In genomic region chr4:28686618-28687017, GRCh38 we compare ENCODE assay signal across 8 cellular contexts.
A peak's percentile ranks its signal among the peaks of the same experiment; 100 is the strongest.
DNase-seq lines count a peak whose midpoint lies in the region; ATAC-seq and TF ChIP-seq lines count a peak whose summit lies in the region.

No MANE protein-coding gene starts in this region.

- no peaks in the 10 kb centered on the region for H3K27me3 ChIP-seq in CD8-positive, alpha-beta T cell (ENCODE audit: insufficient read depth, low read length)

- H3K36me3 Mint-ChIP-seq in chondrocyte (ENCODE audit: low read depth) (no peaks in the 10 kb centered on the region), neural crest cell (ENCODE audit: low read depth) (no peaks in the 10 kb centered on the region)
- no peaks in the 10 kb centered on the region for H3K36me3 Mint-ChIP-seq in CD8-positive, alpha-beta T cell

- H3K4me1 Mint-ChIP-seq in chondrocyte (ENCODE audit: low read depth) (no peaks in the 10 kb centered on the region), neural crest cell (peaks cover 3% of the 10 kb centered on the region)
- H3K4me1 Mint-ChIP-seq in CD8-positive, alpha-beta T cell (ENCODE audit: low read depth) = no peaks in the 10 kb centered on the region

- H3K4me3 Mint-ChIP-seq in chondrocyte (ENCODE audit: unreplicated experiment) (no peak overlapping the region), neural crest cell (no peak overlapping the region)
- no peak overlapping the region for H3K4me3 Mint-ChIP-seq in CD8-positive, alpha-beta T cell

- H3K36me3 ChIP-seq in CD8-positive, alpha-beta T cell (ENCODE audit: insufficient read depth, low read length) = no peaks in the 10 kb centered on the region

- no peaks in the 10 kb centered on the region for H3K27me3 Mint-ChIP-seq in chondrocyte (ENCODE audit: low read depth)
- H3K27me3 Mint-ChIP-seq in neural crest cell (ENCODE audit: low read depth) = no peaks in the 10 kb centered on the region
- H3K27me3 Mint-ChIP-seq in CD8-positive, alpha-beta T cell (ENCODE audit: low read depth) = no peaks in the 10 kb centered on the region

- H3K9me3 Mint-ChIP-seq in chondrocyte (ENCODE audit: low read depth) (no peaks in the 10 kb centered on the region), neural crest cell (no peaks in the 10 kb centered on the region)
- H3K9me3 Mint-ChIP-seq in CD8-positive, alpha-beta T cell = peaks cover 5% of the 10 kb centered on the region

- intact Hi-C loops in CD8-positive, alpha-beta T cell (cut with DNase I, micrococcal nuclease) = no loop called here
- intact Hi-C loops in lower leg skin (cut with DNase I; ENCODE audit: low total_unique reads) = no loop called here

- H3K27ac Mint-ChIP-seq in chondrocyte (ENCODE audit: unreplicated experiment) (no peak overlapping the region), neural crest cell (ENCODE audit: unreplicated experiment) (no peak overlapping the region)
- no peak overlapping the region for H3K27ac Mint-ChIP-seq in CD8-positive, alpha-beta T cell

- H3K4me1 ChIP-seq in CD8-positive, alpha-beta T cell (ENCODE audit: insufficient read depth, low read length) = no peaks in the 10 kb centered on the region

- TF ChIP-seq CTCF in chondrocyte (IDR thresholded peaks at IDR 0.05) (peak; percentile 68), neural crest cell (conservative IDR thresholded peaks at IDR 0.05) (peak; percentile 61), lower leg skin (IDR thresholded peaks at IDR 0.05) (no peak)
- no peak for TF ChIP-seq CTCF in CD8-positive, alpha-beta T cell (IDR thresholded peaks at IDR 0.05)

- POLR2A ChIA-PET in CD8-positive, alpha-beta T cell (lab: Charles Lee) = no interaction called here

- no peaks in the 10 kb centered on the region for H3K9me3 ChIP-seq in CD8-positive, alpha-beta T cell (ENCODE audit: low read length)

- H3K4me3 ChIP-seq in CD8-positive, alpha-beta T cell (ENCODE audit: low read depth, low read length) = no peak overlapping the region
- no peak overlapping the region for H3K4me3 ChIP-seq in lower leg skin (ENCODE audit: low read depth, poor library complexity, severe bottlenecking)

- TF ChIP-seq POLR2A in lower leg skin (IDR thresholded peaks at IDR 0.05) = no peak

- CTCF ChIA-PET in CD8-positive, alpha-beta T cell (lab: Charles Lee) = no interaction called here

- DNase-seq in SIG-M5 treated with dmso at 0.1 percent for 504 hours (lab: John Stamatoyannopoulos, UW; ENCODE audit: unreplicated experiment) (peak; percentile 37), SIG-M5 (lab: John Stamatoyannopoulos, UW) (no peak), NAMALWA (ENCODE audit: low spot score) (peak; percentile 62), chondrocyte (ENCODE audit: low spot score) (no peak), neural crest cell (ENCODE audit: low read depth, low spot score) (peak; percentile 18), lower leg skin (ENCODE audit: low spot score in 2 of 2) (no peak)
- DNase-seq in CD8-positive, alpha-beta T cell = no peak

- 71 to 77% methylated on average over 4 of the region's 4 CpGs for WGBS in lower leg skin, 2 donors

- ATAC-seq in HG03280 (IDR thresholded peaks at IDR 0.05; ENCODE audit: unreplicated experiment) = no peak
- no peak for ATAC-seq in CD8-positive, alpha-beta T cell

- H3K27ac ChIP-seq in CD8-positive, alpha-beta T cell (ENCODE audit: low read depth, low read length) = no peak overlapping the region

Comparison
In these comparisons a context has a peak if more than half of its experiments do, and no peak if none do; other contexts are left out.
1. DNase-seq: peak in SIG-M5 treated with dmso at 0.1 percent for 504 hours (single experiment), NAMALWA (single experiment) and neural crest cell (single experiment); none in SIG-M5 (single experiment), chondrocyte (single experiment), CD8-positive, alpha-beta T cell (0 of 7) and lower leg skin (0 of 2).
2. CTCF ChIP-seq: peak in chondrocyte (single experiment) and neural crest cell (single experiment); none in CD8-positive, alpha-beta T cell (single experiment) and lower leg skin (0 of 3).